In the genomic region with DNA sequence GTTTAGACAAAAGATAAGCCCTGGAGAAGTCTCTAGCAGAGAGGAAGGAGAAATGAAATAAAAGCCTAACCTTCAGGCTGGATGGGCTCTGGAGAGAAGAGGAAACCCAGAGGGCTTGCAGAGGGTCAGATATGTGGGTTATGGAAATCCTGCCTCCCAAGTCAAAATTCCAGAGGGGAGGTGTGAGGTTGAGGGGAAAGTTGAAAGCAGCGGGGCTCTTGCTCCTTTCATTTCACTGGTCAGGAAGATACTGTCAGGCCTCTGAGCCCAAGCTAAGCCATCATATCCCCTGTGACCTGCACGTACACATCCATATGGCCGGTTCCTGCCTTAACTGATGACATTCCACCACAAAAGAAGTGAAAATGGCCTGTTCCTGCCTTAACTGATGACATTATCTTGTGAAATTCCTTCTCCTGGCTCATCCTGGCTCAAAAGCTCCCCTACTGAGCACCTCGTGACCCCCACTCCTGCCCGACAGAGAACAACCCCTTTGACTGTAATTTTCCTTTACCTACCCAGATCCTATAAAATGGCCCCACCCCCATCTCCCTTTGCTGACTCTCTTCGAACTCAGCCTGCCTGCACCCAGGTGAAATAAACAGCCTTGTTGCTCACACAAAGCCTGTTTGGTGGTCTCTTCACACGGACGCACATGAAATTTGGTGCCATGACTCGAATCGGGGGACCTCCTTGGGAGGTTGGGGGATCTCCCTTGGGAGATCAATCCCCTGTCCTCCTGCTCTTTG, we compare ENCODE assay signal across 1 cellular context.
TF ChIP-seq lines count a peak whose summit lies in the region.

No MANE protein-coding gene starts in this region.

TF ChIP-seq in K562, 482 proteins besides CTCF, POLR2A, EP300 and RAD21 (continued from another document and continues in another):
- TF ChIP-seq, protein P1, sequence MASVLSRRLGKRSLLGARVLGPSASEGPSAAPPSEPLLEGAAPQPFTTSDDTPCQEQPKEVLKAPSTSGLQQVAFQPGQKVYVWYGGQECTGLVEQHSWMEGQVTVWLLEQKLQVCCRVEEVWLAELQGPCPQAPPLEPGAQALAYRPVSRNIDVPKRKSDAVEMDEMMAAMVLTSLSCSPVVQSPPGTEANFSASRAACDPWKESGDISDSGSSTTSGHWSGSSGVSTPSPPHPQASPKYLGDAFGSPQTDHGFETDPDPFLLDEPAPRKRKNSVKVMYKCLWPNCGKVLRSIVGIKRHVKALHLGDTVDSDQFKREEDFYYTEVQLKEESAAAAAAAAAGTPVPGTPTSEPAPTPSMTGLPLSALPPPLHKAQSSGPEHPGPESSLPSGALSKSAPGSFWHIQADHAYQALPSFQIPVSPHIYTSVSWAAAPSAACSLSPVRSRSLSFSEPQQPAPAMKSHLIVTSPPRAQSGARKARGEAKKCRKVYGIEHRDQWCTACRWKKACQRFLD (CRISPR knock-in tag; IDR thresholded peaks at IDR 0.05), result peak; percentile 72; the same call in 1 of the 2 replicates
- TF ChIP-seq, protein P2, sequence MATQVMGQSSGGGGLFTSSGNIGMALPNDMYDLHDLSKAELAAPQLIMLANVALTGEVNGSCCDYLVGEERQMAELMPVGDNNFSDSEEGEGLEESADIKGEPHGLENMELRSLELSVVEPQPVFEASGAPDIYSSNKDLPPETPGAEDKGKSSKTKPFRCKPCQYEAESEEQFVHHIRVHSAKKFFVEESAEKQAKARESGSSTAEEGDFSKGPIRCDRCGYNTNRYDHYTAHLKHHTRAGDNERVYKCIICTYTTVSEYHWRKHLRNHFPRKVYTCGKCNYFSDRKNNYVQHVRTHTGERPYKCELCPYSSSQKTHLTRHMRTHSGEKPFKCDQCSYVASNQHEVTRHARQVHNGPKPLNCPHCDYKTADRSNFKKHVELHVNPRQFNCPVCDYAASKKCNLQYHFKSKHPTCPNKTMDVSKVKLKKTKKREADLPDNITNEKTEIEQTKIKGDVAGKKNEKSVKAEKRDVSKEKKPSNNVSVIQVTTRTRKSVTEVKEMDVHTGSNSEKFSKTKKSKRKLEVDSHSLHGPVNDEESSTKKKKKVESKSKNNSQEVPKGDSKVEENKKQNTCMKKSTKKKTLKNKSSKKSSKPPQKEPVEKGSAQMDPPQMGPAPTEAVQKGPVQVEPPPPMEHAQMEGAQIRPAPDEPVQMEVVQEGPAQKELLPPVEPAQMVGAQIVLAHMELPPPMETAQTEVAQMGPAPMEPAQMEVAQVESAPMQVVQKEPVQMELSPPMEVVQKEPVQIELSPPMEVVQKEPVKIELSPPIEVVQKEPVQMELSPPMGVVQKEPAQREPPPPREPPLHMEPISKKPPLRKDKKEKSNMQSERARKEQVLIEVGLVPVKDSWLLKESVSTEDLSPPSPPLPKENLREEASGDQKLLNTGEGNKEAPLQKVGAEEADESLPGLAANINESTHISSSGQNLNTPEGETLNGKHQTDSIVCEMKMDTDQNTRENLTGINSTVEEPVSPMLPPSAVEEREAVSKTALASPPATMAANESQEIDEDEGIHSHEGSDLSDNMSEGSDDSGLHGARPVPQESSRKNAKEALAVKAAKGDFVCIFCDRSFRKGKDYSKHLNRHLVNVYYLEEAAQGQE (CRISPR knock-in tag; IDR thresholded peaks at IDR 0.05; ENCODE audit: low read depth), result peak; percentile 64; the same call in 1 of the 2 replicates
- TF ChIP-seq, protein P3, sequence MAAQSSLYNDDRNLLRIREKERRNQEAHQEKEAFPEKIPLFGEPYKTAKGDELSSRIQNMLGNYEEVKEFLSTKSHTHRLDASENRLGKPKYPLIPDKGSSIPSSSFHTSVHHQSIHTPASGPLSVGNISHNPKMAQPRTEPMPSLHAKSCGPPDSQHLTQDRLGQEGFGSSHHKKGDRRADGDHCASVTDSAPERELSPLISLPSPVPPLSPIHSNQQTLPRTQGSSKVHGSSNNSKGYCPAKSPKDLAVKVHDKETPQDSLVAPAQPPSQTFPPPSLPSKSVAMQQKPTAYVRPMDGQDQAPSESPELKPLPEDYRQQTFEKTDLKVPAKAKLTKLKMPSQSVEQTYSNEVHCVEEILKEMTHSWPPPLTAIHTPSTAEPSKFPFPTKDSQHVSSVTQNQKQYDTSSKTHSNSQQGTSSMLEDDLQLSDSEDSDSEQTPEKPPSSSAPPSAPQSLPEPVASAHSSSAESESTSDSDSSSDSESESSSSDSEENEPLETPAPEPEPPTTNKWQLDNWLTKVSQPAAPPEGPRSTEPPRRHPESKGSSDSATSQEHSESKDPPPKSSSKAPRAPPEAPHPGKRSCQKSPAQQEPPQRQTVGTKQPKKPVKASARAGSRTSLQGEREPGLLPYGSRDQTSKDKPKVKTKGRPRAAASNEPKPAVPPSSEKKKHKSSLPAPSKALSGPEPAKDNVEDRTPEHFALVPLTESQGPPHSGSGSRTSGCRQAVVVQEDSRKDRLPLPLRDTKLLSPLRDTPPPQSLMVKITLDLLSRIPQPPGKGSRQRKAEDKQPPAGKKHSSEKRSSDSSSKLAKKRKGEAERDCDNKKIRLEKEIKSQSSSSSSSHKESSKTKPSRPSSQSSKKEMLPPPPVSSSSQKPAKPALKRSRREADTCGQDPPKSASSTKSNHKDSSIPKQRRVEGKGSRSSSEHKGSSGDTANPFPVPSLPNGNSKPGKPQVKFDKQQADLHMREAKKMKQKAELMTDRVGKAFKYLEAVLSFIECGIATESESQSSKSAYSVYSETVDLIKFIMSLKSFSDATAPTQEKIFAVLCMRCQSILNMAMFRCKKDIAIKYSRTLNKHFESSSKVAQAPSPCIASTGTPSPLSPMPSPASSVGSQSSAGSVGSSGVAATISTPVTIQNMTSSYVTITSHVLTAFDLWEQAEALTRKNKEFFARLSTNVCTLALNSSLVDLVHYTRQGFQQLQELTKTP (IDR thresholded peaks at IDR 0.05; ENCODE audit: low read depth in 1 of 2, partially characterized antibody in 2 of 2), result peak; percentile 38 to 50
- peak; percentile 50; the same call in 1 of the 2 replicates for TF ChIP-seq ZNF239 (CRISPR knock-in tag; IDR thresholded peaks at IDR 0.05)
- peak; percentile 37; the same call in 1 of the 2 replicates for TF ChIP-seq POLR2G (IDR thresholded peaks at IDR 0.05; ENCODE audit: low read depth, low read length)
- TF ChIP-seq TEAD1 (CRISPR knock-in tag; IDR thresholded peaks at IDR 0.05), result peak in 1 of 2 experiments; percentile 58; a peak in 1 of 4 replicates
- 0 out of 2 replicates have a peak, but pooled peaks have one; percentile 36 for TF ChIP-seq ZNF79 (CRISPR knock-in tag; IDR thresholded peaks at IDR 0.05; ENCODE audit: low read depth)
- TF ChIP-seq CHD1 (IDR thresholded peaks at IDR 0.05; ENCODE audit: low read length), result peak; percentile 21
- TF ChIP-seq ZNF668 (CRISPR knock-in tag; IDR thresholded peaks at IDR 0.05), result peak; percentile 83; the same call in 1 of the 2 replicates
- TF ChIP-seq ZNF41 (CRISPR knock-in tag; conservative IDR thresholded peaks at IDR 0.05), result peak; percentile 24; the same call in 1 of the 2 replicates
- TF ChIP-seq BRD9 (IDR thresholded peaks at IDR 0.05; ENCODE audit: low read depth, partially characterized antibody), result peak; percentile 16
- TF ChIP-seq MTA3 (IDR thresholded peaks at IDR 0.05; ENCODE audit: borderline replicate concordance), result 0 out of 2 replicates have a peak, but pooled peaks have one; percentile 39
- TF ChIP-seq KDM5B (IDR thresholded peaks at IDR 0.05; ENCODE audit: insufficient replicate concordance, low read depth, low read length), result peak; percentile 57
- TF ChIP-seq BCL6 (CRISPR knock-in tag; IDR thresholded peaks at IDR 0.05), result 0 out of 2 replicates have a peak, but pooled peaks have one; percentile 24
- TF ChIP-seq, protein P4, sequence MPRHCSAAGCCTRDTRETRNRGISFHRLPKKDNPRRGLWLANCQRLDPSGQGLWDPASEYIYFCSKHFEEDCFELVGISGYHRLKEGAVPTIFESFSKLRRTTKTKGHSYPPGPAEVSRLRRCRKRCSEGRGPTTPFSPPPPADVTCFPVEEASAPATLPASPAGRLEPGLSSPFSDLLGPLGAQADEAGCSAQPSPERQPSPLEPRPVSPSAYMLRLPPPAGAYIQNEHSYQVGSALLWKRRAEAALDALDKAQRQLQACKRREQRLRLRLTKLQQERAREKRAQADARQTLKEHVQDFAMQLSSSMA (CRISPR knock-in tag; IDR thresholded peaks at IDR 0.05), result 0 out of 2 replicates have a peak, but pooled peaks have one; percentile 29
- 0 out of 2 replicates have a peak, but pooled peaks have one; percentile 31 for TF ChIP-seq ZNF589 (CRISPR knock-in tag; IDR thresholded peaks at IDR 0.05; ENCODE audit: low read depth)
- TF ChIP-seq, protein P5, sequence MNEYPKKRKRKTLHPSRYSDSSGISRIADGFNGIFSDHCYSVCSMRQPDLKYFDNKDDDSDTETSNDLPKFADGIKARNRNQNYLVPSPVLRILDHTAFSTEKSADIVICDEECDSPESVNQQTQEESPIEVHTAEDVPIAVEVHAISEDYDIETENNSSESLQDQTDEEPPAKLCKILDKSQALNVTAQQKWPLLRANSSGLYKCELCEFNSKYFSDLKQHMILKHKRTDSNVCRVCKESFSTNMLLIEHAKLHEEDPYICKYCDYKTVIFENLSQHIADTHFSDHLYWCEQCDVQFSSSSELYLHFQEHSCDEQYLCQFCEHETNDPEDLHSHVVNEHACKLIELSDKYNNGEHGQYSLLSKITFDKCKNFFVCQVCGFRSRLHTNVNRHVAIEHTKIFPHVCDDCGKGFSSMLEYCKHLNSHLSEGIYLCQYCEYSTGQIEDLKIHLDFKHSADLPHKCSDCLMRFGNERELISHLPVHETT (CRISPR knock-in tag; conservative IDR thresholded peaks at IDR 0.05 in 1 of 2, IDR thresholded peaks at IDR 0.05 in 1 of 2), result peak in 1 of 2 experiments; percentile 22; a peak in 1 of 4 replicates
- peak in 1 of 2 experiments; percentile 25; a peak in 1 of 4 replicates for TF ChIP-seq NRF1 (conservative IDR thresholded peaks at IDR 0.05 in 1 of 2, IDR thresholded peaks at IDR 0.05 in 1 of 2)
- TF ChIP-seq, protein P6, sequence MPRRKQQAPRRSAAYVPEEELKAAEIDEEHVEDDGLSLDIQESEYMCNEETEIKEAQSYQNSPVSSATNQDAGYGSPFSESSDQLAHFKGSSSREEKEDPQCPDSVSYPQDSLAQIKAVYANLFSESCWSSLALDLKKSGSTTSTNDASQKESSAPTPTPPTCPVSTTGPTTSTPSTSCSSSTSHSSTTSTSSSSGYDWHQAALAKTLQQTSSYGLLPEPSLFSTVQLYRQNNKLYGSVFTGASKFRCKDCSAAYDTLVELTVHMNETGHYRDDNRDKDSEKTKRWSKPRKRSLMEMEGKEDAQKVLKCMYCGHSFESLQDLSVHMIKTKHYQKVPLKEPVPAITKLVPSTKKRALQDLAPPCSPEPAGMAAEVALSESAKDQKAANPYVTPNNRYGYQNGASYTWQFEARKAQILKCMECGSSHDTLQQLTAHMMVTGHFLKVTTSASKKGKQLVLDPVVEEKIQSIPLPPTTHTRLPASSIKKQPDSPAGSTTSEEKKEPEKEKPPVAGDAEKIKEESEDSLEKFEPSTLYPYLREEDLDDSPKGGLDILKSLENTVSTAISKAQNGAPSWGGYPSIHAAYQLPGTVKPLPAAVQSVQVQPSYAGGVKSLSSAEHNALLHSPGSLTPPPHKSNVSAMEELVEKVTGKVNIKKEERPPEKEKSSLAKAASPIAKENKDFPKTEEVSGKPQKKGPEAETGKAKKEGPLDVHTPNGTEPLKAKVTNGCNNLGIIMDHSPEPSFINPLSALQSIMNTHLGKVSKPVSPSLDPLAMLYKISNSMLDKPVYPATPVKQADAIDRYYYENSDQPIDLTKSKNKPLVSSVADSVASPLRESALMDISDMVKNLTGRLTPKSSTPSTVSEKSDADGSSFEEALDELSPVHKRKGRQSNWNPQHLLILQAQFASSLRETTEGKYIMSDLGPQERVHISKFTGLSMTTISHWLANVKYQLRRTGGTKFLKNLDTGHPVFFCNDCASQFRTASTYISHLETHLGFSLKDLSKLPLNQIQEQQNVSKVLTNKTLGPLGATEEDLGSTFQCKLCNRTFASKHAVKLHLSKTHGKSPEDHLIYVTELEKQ (CRISPR knock-in tag; IDR thresholded peaks at IDR 0.05), result peak; percentile 60; the same call in 1 of the 2 replicates
- TF ChIP-seq ZNF766 (CRISPR knock-in tag; conservative IDR thresholded peaks at IDR 0.05), result peak; percentile 52; the same call in 1 of the 2 replicates
- peak; percentile 45; the same call in 1 of the 2 replicates for TF ChIP-seq ELF2 (CRISPR knock-in tag; IDR thresholded peaks at IDR 0.05)
- TF ChIP-seq, protein P7, sequence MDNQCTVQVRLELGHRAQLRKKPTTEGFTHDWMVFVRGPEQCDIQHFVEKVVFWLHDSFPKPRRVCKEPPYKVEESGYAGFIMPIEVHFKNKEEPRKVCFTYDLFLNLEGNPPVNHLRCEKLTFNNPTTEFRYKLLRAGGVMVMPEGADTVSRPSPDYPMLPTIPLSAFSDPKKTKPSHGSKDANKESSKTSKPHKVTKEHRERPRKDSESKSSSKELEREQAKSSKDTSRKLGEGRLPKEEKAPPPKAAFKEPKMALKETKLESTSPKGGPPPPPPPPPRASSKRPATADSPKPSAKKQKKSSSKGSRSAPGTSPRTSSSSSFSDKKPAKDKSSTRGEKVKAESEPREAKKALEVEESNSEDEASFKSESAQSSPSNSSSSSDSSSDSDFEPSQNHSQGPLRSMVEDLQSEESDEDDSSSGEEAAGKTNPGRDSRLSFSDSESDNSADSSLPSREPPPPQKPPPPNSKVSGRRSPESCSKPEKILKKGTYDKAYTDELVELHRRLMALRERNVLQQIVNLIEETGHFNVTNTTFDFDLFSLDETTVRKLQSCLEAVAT (IDR thresholded peaks at IDR 0.05), result peak; percentile 70 to 76
- TF ChIP-seq ZNF311 (CRISPR knock-in tag; IDR thresholded peaks at IDR 0.05), result peak; percentile 65; the same call in 1 of the 2 replicates
- TF ChIP-seq, protein P8, sequence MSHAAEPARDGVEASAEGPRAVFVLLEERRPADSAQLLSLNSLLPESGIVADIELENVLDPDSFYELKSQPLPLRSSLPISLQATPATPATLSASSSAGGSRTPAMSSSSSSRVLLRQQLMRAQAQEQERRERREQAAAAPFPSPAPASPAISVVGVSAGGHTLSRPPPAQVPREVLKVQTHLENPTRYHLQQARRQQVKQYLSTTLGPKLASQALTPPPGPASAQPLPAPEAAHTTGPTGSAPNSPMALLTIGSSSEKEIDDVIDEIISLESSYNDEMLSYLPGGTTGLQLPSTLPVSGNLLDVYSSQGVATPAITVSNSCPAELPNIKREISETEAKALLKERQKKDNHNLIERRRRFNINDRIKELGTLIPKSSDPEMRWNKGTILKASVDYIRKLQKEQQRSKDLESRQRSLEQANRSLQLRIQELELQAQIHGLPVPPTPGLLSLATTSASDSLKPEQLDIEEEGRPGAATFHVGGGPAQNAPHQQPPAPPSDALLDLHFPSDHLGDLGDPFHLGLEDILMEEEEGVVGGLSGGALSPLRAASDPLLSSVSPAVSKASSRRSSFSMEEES (CRISPR knock-in tag; IDR thresholded peaks at IDR 0.05), result peak; percentile 23; the same call in 1 of the 2 replicates
